In the genomic region with DNA sequence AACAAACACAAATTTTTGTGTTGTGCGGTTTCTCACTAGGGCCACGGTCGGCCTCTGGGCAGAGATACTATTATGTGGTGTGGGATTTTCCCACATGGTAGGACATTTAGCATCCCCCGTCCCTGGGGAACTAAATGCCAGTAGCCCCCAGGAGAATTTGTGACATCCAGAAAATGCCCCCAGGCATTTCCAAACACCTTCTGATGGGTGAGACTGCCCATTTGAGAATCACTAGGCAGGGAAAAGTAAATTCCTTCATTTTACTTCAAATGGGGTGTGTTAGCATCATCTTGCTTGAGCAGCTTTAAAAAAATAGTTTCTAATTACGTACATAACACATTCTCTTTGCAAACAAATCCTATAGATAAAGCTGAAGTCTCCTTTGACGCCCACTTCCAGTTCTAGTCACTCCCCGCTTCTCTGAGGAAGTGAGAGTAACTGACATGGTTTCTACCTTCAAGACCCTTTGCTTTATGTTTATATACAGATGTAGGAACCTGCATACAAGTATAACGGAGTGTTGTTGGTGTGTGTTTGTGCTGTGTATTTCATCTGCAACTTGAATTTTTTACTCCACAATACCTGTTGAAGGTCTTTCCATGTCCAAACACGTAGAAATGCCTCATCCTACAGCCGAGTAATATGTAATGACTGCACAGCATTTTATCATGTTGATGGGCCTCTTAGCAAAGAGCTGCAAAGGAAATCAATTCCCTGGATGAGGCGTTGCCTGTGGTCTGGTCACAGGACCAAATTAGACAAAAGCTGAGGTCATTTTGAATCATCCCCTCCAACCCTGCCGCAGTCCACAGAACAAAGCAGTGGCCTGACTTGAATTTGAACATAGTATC, we compare ENCODE assay signal across 8 cellular contexts. TPM values are rescaled to one million over a fixed set of nuclear protein-coding genes. Genes with fewer than 3 reads are reported as not detected.
A peak's percentile ranks its signal among the peaks of the same experiment; 100 is the strongest.
DNase-seq lines count a peak whose midpoint lies in the region; ATAC-seq and TF ChIP-seq lines count a peak whose summit lies in the region.

No MANE protein-coding gene starts in this region.

- DNase-seq in A172 (ENCODE audit: low spot score), result peak; percentile 91
- DNase-seq in GM19240 (ENCODE audit: insufficient read length, low spot score), result peak; percentile 62
- DNase-seq in SHP77 treated with DMSO at 0.1 percent for 48 hours (lab: John Stamatoyannopoulos, UW), result peak; percentile 30
- peak; percentile 68 to 95 for DNase-seq in lung microvascular endothelial cell (ENCODE audit: low read depth in 2 of 2)
- DNase-seq in HEK293T (ENCODE audit: extremely low spot score), result no peak
- DNase-seq in NCI-H82 treated with DMSO at 0.1 percent for 48 hours (lab: John Stamatoyannopoulos, UW; ENCODE audit: unreplicated experiment), result no peak
- no peak for DNase-seq in H7

- ATAC-seq in HG03135 (IDR thresholded peaks at IDR 0.05; ENCODE audit: unreplicated experiment), result peak; percentile 89

- H3K27me3 ChIP-seq in H7 (ENCODE audit: control insufficient read depth, insufficient read depth, low read length), result no peaks in the 10 kb centered on the region

- H3K36me3 ChIP-seq in H7 (replicated peaks; ENCODE audit: control insufficient read depth, insufficient read depth, low read length), result no peaks in the 10 kb centered on the region

- H3K4me3 ChIP-seq in H7 (ENCODE audit: insufficient read depth, low read depth, low read length), result no peak overlapping the region

- CTCF ChIA-PET in HEK293T (lab: Yijun Ruan, JAX), result interaction anchor here (1.0 to 1.1 kb wide), 2 partner anchors 24 to 105 kb away, joined by 4 to 7 read pairs; no protein-coding TSS in a partner anchor

- POLR2A ChIA-PET in HEK293T (lab: Yijun Ruan, JAX), result interaction anchor here (0.9 to 1.0 kb wide), 2 partner anchors 25 to 150 kb away, joined by 3 to 5 read pairs; a partner anchor contains a TSS

TF ChIP-seq in HEK293T, 16 proteins besides CTCF, POLR2A, EP300 and RAD21:
- no peak for TF ChIP-seq SP1 (IDR thresholded peaks at IDR 0.05)
- no peak for TF ChIP-seq ELF4 (IDR thresholded peaks at IDR 0.05)
- TF ChIP-seq FOXK2 (IDR thresholded peaks at IDR 0.05), result no peak
- no peak for TF ChIP-seq ZNF384 (IDR thresholded peaks at IDR 0.05)
- no peak for TF ChIP-seq FOXA1 (IDR thresholded peaks at IDR 0.05)
- no peak for TF ChIP-seq ARNT (IDR thresholded peaks at IDR 0.05)
- TF ChIP-seq NFRKB (IDR thresholded peaks at IDR 0.05), result no peak
- TF ChIP-seq BHLHE40 (IDR thresholded peaks at IDR 0.05; ENCODE audit: borderline replicate concordance), result no peak
- no peak for TF ChIP-seq FOXM1 (IDR thresholded peaks at IDR 0.05; ENCODE audit: borderline replicate concordance)
- TF ChIP-seq, protein P1, sequence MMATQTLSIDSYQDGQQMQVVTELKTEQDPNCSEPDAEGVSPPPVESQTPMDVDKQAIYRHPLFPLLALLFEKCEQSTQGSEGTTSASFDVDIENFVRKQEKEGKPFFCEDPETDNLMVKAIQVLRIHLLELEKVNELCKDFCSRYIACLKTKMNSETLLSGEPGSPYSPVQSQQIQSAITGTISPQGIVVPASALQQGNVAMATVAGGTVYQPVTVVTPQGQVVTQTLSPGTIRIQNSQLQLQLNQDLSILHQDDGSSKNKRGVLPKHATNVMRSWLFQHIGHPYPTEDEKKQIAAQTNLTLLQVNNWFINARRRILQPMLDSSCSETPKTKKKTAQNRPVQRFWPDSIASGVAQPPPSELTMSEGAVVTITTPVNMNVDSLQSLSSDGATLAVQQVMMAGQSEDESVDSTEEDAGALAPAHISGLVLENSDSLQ (IDR thresholded peaks at IDR 0.05), result no peak
- TF ChIP-seq SUZ12 (IDR thresholded peaks at IDR 0.05), result no peak
- no peak for TF ChIP-seq L3MBTL2 (conservative IDR thresholded peaks at IDR 0.05)
- TF ChIP-seq HDGF (IDR thresholded peaks at IDR 0.05; ENCODE audit: borderline replicate concordance), result no peak
- no peak for TF ChIP-seq LEF1 (IDR thresholded peaks at IDR 0.05; ENCODE audit: borderline replicate concordance)
- TF ChIP-seq CTBP1 (IDR thresholded peaks at IDR 0.05; ENCODE audit: borderline replicate concordance), result no peak
- no peak for TF ChIP-seq TARDBP (IDR thresholded peaks at IDR 0.05)
TF ChIP-seq in HEK293T: peak in this region for 0.

RNA-seq across cellular contexts. Expression of a gene that starts 31.4 kb away (rescaled TPM):
- 81.2 and 94.1 TPM in 2 replicates for total RNA-seq in A172 (2014; rRNA removed; shearing (Covaris generic))
- total RNA-seq in lung microvascular endothelial cell, result 66.9 and 77.6 TPM in 2 replicates
- 6.7 and 9.5 TPM in 2 replicates for total RNA-seq in H7 (2014; rRNA removed; shearing (Covaris generic))

Comparison
In these comparisons a context has a peak if more than half of its experiments do, and no peak if none do; other contexts are left out.
1. DNase-seq: peak in A172 (single experiment), GM19240 (single experiment), SHP77 treated with DMSO at 0.1 percent for 48 hours (single experiment) and lung microvascular endothelial cell (2 of 2); none in HEK293T (single experiment), NCI-H82 treated with DMSO at 0.1 percent for 48 hours (single experiment) and H7 (single experiment).